14 cellular contexts compared by ENCODE assay signal in the genomic region with DNA sequence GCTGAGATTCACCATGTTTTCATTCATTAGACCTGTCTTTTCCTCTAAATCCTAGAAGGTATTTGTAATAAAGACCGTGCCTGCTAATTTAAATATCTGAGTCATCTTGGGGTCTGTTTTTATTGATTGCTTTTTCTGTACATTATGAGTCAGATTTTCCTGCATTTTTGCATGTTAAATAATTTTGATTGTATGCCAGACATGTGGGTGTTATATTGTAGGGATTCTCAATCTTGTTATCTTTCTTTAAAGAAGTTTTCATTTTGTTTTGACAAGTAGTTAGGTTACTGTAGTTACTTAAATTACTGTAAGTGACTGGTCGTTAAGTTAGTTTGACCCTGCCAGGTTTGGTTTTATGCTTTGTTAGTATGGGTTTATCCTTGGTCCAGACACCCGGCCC. TPM values are rescaled to one million over a fixed set of nuclear protein-coding genes. Genes with fewer than 3 reads are reported as not detected.
DNase-seq lines count a peak whose midpoint lies in the region; ATAC-seq and TF ChIP-seq lines count a peak whose summit lies in the region.
"Had no signal": no experiment of that assay in that cellular context is flagged by ENCODE, and none has a peak within 500 bp of the region (broad histone marks: within the 10 kb centered on the region; RNA-seq: fewer than 3 reads in every experiment).

No MANE protein-coding gene starts in this region.

- peak overlapping the region; percentile 36; the same call in 1 of the 2 replicates for H3K9ac ChIP-seq in GM23248
- H3K9ac ChIP-seq in PC-3 (ENCODE audit: low read length), result peak overlapping the region; percentile 43

- H3K4me2 ChIP-seq in GM23248 (ENCODE audit: unreplicated experiment), result no peak overlapping the region
- peak overlapping the region; percentile 72 for H3K4me2 ChIP-seq in PC-3 (ENCODE audit: low read length)
- H3K4me2 ChIP-seq: hepatocyte had no signal

- WGBS in GM23248 (ENCODE audit: low coverage in 1 of 2, low lambda C conversion rate in 2 of 2, missing lambda C conversion rate in 2 of 2), 2 experiments, result 41 to 48% methylated on average over 3 of the region's 3 CpGs

- TF ChIP-seq CTCF in PC-3 (conservative IDR thresholded peaks at IDR 0.05; ENCODE audit: low read depth, low read length) (no peak), chondrocyte (IDR thresholded peaks at IDR 0.05) (no peak), osteocyte (IDR thresholded peaks at IDR 0.05) (no peak)

- H4K20me1 ChIP-seq in GM23248 (ENCODE audit: insufficient read depth), result no peaks in the 10 kb centered on the region
- no peaks in the 10 kb centered on the region for H4K20me1 ChIP-seq in PC-3 (ENCODE audit: low read length)

- H3K79me2 ChIP-seq in GM23248 (ENCODE audit: insufficient read depth), result peaks cover 93% of the 10 kb centered on the region
- H3K79me2 ChIP-seq in PC-3 (ENCODE audit: low read length), result peaks cover 61% of the 10 kb centered on the region

- peaks cover 29% of the 10 kb centered on the region for H3F3A ChIP-seq in GM23248 (ENCODE audit: insufficient read depth)
- H3F3A ChIP-seq in PC-3 (ENCODE audit: low read length, unreplicated experiment), result peaks cover 5% of the 10 kb centered on the region

- H3K9me3 Mint-ChIP-seq in chondrocyte (ENCODE audit: low read depth), result peaks cover 3% of the 10 kb centered on the region
- no peaks in the 10 kb centered on the region for H3K9me3 Mint-ChIP-seq in osteocyte (ENCODE audit: unreplicated experiment)

- no peak overlapping the region for H2AFZ ChIP-seq in GM23248
- no peak overlapping the region for H2AFZ ChIP-seq in PC-3 (ENCODE audit: low read length)
- H2AFZ ChIP-seq: hepatocyte had no signal

- H3K4me3 Mint-ChIP-seq in chondrocyte (ENCODE audit: unreplicated experiment) (no peak overlapping the region), osteocyte (ENCODE audit: unreplicated experiment) (no peak overlapping the region)
- H3K4me3 Mint-ChIP-seq: naive thymus-derived CD4-positive, alpha-beta T cell had no signal

- H3K36me3 Mint-ChIP-seq in chondrocyte (ENCODE audit: low read depth), result no peaks in the 10 kb centered on the region
- peaks cover 6% of the 10 kb centered on the region for H3K36me3 Mint-ChIP-seq in osteocyte (ENCODE audit: unreplicated experiment)

- DNase-seq in GM23248, result peak; percentile 88
- DNase-seq in PC-3, result peak; percentile 80
- no peak for DNase-seq in chondrocyte (ENCODE audit: low spot score)
- no peak for DNase-seq in osteocyte (ENCODE audit: extremely low spot score, unreplicated experiment)
- DNase-seq in anterior cingulate cortex (lab: John Stamatoyannopoulos, UW), result no peak
- DNase-seq in SW480 (ENCODE audit: low spot score), result no peak
- DNase-seq: activated CD4-positive, alpha-beta T cell treated with anti-CD3 and anti-CD28 coated beads for 1 hour; effector memory CD4-positive, alpha-beta T cell; left ventricle myocardium inferior; naive thymus-derived CD4-positive, alpha-beta T cell; NCI-H2227 treated with DMSO at 0.1 percent for 48 hours had no signal

- in situ Hi-C loops in GM23248 (cut with MboI), result no loop called here

- POLR2A ChIA-PET in PC-3 (lab: Charles Lee; ENCODE audit: unreplicated experiment), result no interaction called here

- intact Hi-C loops in PC-3 (cut with micrococcal nuclease), result loop anchor here (2.0 to 10.0 kb wide), 2 partner anchors 14 to 216 kb away; no protein-coding TSS in a partner anchor

- H3K9me2 ChIP-seq in GM23248 (ENCODE audit: insufficient read depth) (no peaks in the 10 kb centered on the region), PC-3 (replicated peaks; ENCODE audit: low read length) (no peaks in the 10 kb centered on the region)

- no TSS peak for BruUV-seq in PC-3 (replicated peaks; lab: Mats Ljungman, UMichigan)

- H3K27ac ChIP-seq in GM23248 (peak overlapping the region; percentile 67), PC-3 (ENCODE audit: low read length) (peak overlapping the region; percentile 81)
- H3K27ac ChIP-seq: hepatocyte, left ventricle myocardium inferior, right atrium auricular region had no signal

- CTCF ChIA-PET in PC-3 (lab: Charles Lee), result interaction anchor here (0.6 kb wide), 1 partner anchor 950 kb away, joined by 5 read pairs; no protein-coding TSS in a partner anchor

- ATAC-seq in PC-3 (peak; percentile 41), HG03439 (IDR thresholded peaks at IDR 0.05; ENCODE audit: unreplicated experiment) (no peak)
- ATAC-seq: naive thymus-derived CD4-positive, alpha-beta T cell had no signal

- H3K4me1 Mint-ChIP-seq in chondrocyte (ENCODE audit: low read depth) (peaks cover 21% of the 10 kb centered on the region), osteocyte (ENCODE audit: unreplicated experiment) (peaks cover 34% of the 10 kb centered on the region)

- H3K27me3 ChIP-seq in GM23248 (replicated peaks; ENCODE audit: insufficient read depth) (no peaks in the 10 kb centered on the region), PC-3 (ENCODE audit: low read length) (no peaks in the 10 kb centered on the region)
- H3K27me3 ChIP-seq: hepatocyte, right atrium auricular region had no signal

- H3K4me3 ChIP-seq in GM23248 (no peak overlapping the region), PC-3 (ENCODE audit: low read length) (peak overlapping the region; percentile 34; the same call in 1 of the 2 replicates)
- H3K4me3 ChIP-seq: hepatocyte, left ventricle myocardium inferior, right atrium auricular region had no signal

- H3K27ac Mint-ChIP-seq in chondrocyte (ENCODE audit: unreplicated experiment) (peak overlapping the region; percentile 10), osteocyte (ENCODE audit: unreplicated experiment) (peak overlapping the region; percentile 50)

- H3K36me3 ChIP-seq in GM23248 (ENCODE audit: low read depth) (no peaks in the 10 kb centered on the region), PC-3 (ENCODE audit: low read depth, low read length) (no peaks in the 10 kb centered on the region)
- H3K36me3 ChIP-seq: left ventricle myocardium inferior, right atrium auricular region had no signal

- H3K4me1 ChIP-seq in GM23248 (ENCODE audit: insufficient read depth) (peaks cover 22% of the 10 kb centered on the region), PC-3 (ENCODE audit: insufficient read depth, low read length) (peaks cover 39% of the 10 kb centered on the region)

- H3K9me3 ChIP-seq in GM23248 (ENCODE audit: low read depth), result no peaks in the 10 kb centered on the region
- no peaks in the 10 kb centered on the region for H3K9me3 ChIP-seq in PC-3 (ENCODE audit: low read length)
- H3K9me3 ChIP-seq: right atrium auricular region had no signal

- H3K27me3 Mint-ChIP-seq in chondrocyte (ENCODE audit: low read depth) (no peaks in the 10 kb centered on the region), osteocyte (ENCODE audit: unreplicated experiment) (no peaks in the 10 kb centered on the region)
- H3K27me3 Mint-ChIP-seq: naive thymus-derived CD4-positive, alpha-beta T cell had no signal

RNA-seq across cellular contexts. Expression of a gene that starts 35.1 kb away (rescaled TPM):
- 18.1 and 21.6 TPM in 2 replicates for total RNA-seq in GM23248 (2014; rRNA removed; shearing (Covaris generic))
- 16.1 and 17.2 TPM in 2 replicates for polyA plus RNA-seq in GM23248 (2016; fragmentation: Nextera tagmentation; extraction: Ambion mirVana)
- total RNA-seq in PC-3 (2014; rRNA removed) (33.5 and 40.4 TPM in 2 replicates), chondrocyte (15.6 to 27.7 TPM (median 16.2 TPM) in 3 replicates), osteocyte (26.1 and 26.2 TPM in 2 replicates)

Comparison
In these comparisons a context has a peak if more than half of its experiments do, and no peak if none do; other contexts are left out.
1. DNase-seq: peak in GM23248 (single experiment) and PC-3 (single experiment); none in chondrocyte (single experiment), osteocyte (single experiment), anterior cingulate cortex (0 of 58) and SW480 (single experiment).